In the genomic region with DNA sequence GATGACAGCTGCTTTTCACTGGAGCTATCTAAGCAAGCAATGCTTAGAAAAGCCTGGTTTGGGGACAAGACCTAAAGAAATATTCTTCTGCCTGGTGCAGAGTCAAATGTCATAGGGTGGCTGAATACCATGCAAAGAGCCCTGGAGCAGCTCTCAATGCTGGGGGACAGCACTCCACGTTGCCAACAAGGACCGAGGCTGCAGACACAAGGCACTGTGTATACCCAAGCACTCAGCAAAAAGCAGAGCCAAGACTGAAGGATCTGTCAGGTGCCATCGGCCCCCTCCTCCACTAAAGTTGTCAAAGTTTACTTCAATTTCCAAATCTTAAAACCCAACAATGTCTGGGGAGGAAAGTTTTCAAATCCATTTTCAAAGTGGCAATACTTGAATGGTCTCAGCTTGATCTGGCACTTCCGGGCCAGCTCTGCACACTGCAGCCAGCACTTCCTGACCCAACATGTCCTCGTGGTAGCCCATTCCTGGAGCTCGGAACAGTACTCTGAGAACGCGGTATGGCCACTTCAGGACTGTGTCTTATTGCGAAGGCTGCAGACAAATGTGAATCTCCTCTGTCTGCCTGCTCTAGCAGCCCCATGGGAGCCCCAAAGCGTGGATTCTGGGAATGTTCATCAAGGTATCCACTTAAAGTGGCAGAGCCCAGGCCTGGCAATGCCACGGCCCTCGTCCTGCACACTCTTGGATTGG, we compare ENCODE assay signal across 18 cellular contexts.
"Had no signal": no experiment of that assay in that cellular context is flagged by ENCODE, and none has a peak within 500 bp of the region (broad histone marks: within the 10 kb centered on the region; RNA-seq: fewer than 3 reads in every experiment).

No MANE protein-coding gene starts in this region.

- H3K27me3 ChIP-seq: colonic mucosa, heart left ventricle, neutrophil, suprapubic skin, thyroid gland, vagina had no signal

- DNase-seq: cerebellar nuclear complex; colonic mucosa; effector CD4-positive, alpha-beta T cell; endodermal cell; heart left ventricle; hypothalamus; islet precursor cell; left ventricle myocardium superior; mesendoderm; naive thymus-derived CD8-positive, alpha-beta T cell; small intestine; stimulated activated CD4-positive, alpha-beta T cell treated with anti-CD3 and anti-CD28 coated beads, Interleukin-12 subunit alpha, Interleukin-12 subunit beta, amount 100 ng/mL, for 4 hours; stimulated activated naive CD4-positive, alpha-beta T cell treated with Interleukin-2 at 50 U/mL for 16 hours; thyroid gland had no signal

- H3K36me3 ChIP-seq: colonic mucosa, neutrophil had no signal

- H3K4me3 ChIP-seq: colonic mucosa, heart left ventricle, lung, suprapubic skin, thyroid gland, vagina had no signal

- H3K9me3 ChIP-seq: colonic mucosa, heart left ventricle, neutrophil, suprapubic skin, thyroid gland, vagina had no signal

- ATAC-seq: heart left ventricle; left ventricle myocardium superior; naive thymus-derived CD8-positive, alpha-beta T cell had no signal

- H3K4me1 ChIP-seq: colonic mucosa, vagina had no signal

- H3K27ac ChIP-seq: colonic mucosa, heart left ventricle, neutrophil, suprapubic skin, thyroid gland, vagina had no signal
